7 cellular contexts compared by ENCODE assay signal in the genomic region with DNA sequence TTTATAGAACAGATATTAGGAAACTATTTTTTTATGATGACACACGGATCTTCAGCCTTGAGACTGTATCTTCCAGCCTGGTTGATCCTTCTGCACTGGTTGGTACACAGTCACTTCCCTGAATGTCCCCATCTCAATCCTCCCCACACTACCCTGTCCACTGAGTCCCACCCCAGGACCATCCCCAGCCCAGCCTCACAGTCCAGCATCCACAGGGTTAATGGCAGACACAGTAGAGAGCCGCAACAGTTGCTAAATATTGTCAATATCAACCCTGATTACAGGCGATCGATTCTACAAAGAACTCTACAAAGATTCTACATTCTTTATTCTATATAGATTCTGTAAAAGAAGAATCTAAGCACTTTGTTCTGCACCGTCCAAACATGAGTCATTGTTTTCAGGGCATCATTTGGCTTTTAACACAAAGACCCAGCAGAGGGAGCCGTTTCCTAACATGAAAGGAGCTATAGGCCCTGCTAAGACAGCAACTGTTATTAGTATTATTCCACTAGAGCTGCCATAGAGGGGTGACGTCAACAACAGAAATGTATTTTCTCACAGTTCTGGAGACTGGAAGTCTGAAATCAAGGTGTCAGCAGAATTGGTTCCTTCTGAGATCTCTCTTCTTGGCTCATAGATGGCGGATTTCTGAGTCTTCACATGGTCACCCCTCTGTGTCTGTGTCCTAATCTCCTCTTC. TPM values are rescaled to one million over a fixed set of nuclear protein-coding genes. Genes with fewer than 3 reads are reported as not detected.
DNase-seq lines count a peak whose midpoint lies in the region; ATAC-seq, FAIRE-seq and TF ChIP-seq lines count a peak whose summit lies in the region.

No MANE protein-coding gene starts in this region.

- H3F3A ChIP-seq in smooth muscle cell (ENCODE audit: low read depth) = no peaks in the 10 kb centered on the region

- no peaks in the 10 kb centered on the region for H3K36me3 ChIP-seq in astrocyte (ENCODE audit: insufficient read depth, low read length)
- H3K36me3 ChIP-seq in smooth muscle cell (ENCODE audit: low read depth) = no peaks in the 10 kb centered on the region

- no peaks in the 10 kb centered on the region for H4K20me1 ChIP-seq in astrocyte (ENCODE audit: insufficient read depth, low read length)
- H4K20me1 ChIP-seq in smooth muscle cell (ENCODE audit: low read depth) = no peaks in the 10 kb centered on the region

- H3K4me3 ChIP-seq in astrocyte (ENCODE audit: insufficient read depth, low read depth, low read length) (no peak overlapping the region), smooth muscle cell (no peak overlapping the region)

- H3K4me1 Mint-ChIP-seq in astrocyte (ENCODE audit: low read depth, unreplicated experiment) = peaks cover 19% of the 10 kb centered on the region

- peaks cover 19% of the 10 kb centered on the region for H3K4me1 ChIP-seq in astrocyte (ENCODE audit: insufficient read depth, low read length)
- no peaks in the 10 kb centered on the region for H3K4me1 ChIP-seq in smooth muscle cell (ENCODE audit: low read depth)

- TF ChIP-seq CTCF in astrocyte (IDR thresholded peaks at IDR 0.05; ENCODE audit: insufficient read depth, low read depth, low read length) (peak; percentile 92), smooth muscle cell (IDR thresholded peaks at IDR 0.05; ENCODE audit: borderline replicate concordance, insufficient read depth, poor library complexity, severe bottlenecking) (peak; percentile 86)

- H3K4me2 ChIP-seq in astrocyte (ENCODE audit: low read length) = no peak overlapping the region
- H3K4me2 ChIP-seq in smooth muscle cell = peak overlapping the region; percentile 33

- peaks cover 5% of the 10 kb centered on the region for H3K27me3 Mint-ChIP-seq in astrocyte (ENCODE audit: low read depth, unreplicated experiment)

- no peak overlapping the region for H3K27ac Mint-ChIP-seq in astrocyte (ENCODE audit: unreplicated experiment)

- H3K9me3 ChIP-seq in astrocyte (ENCODE audit: insufficient read depth, low read depth, low read length) = no peaks in the 10 kb centered on the region
- H3K9me3 ChIP-seq in smooth muscle cell (replicated peaks; ENCODE audit: low read depth) = no peaks in the 10 kb centered on the region

- no peaks in the 10 kb centered on the region for H3K9me3 Mint-ChIP-seq in astrocyte (ENCODE audit: unreplicated experiment)

- peaks cover 6% of the 10 kb centered on the region for H3K27me3 ChIP-seq in astrocyte (ENCODE audit: insufficient read depth, low read length)
- H3K27me3 ChIP-seq in smooth muscle cell (ENCODE audit: low read depth) = no peaks in the 10 kb centered on the region

- no peak overlapping the region for H3K27ac ChIP-seq in astrocyte (ENCODE audit: low read depth, low read length)
- H3K27ac ChIP-seq in smooth muscle cell (ENCODE audit: low read depth) = no peak overlapping the region

- no peak overlapping the region for H3K4me3 Mint-ChIP-seq in astrocyte (ENCODE audit: unreplicated experiment)

- H2AFZ ChIP-seq in astrocyte (ENCODE audit: low read depth, low read length) (no peak overlapping the region), smooth muscle cell (ENCODE audit: low read depth) (no peak overlapping the region)

- no peaks in the 10 kb centered on the region for H3K36me3 Mint-ChIP-seq in astrocyte (ENCODE audit: low read depth, unreplicated experiment)

- no peak overlapping the region for H3K9ac ChIP-seq in astrocyte (ENCODE audit: low read length)
- peak overlapping the region; percentile 5 for H3K9ac ChIP-seq in smooth muscle cell (ENCODE audit: low read depth)

- ATAC-seq in GM18498 (IDR thresholded peaks at IDR 0.05; ENCODE audit: unreplicated experiment) (peak; percentile 71), HG02884 (IDR thresholded peaks at IDR 0.05; ENCODE audit: unreplicated experiment) (peak; percentile 79)

- 20% methylated on average over 8 of the region's 8 CpGs for WGBS in smooth muscle cell (ENCODE audit: low lambda C conversion rate)

- FAIRE-seq in astrocyte (lab: Jason Lieb, UNC) = no peak

- DNase-seq in NCI-H187 (lab: John Stamatoyannopoulos, UW) (peak; percentile 73 to 80), T-helper 2 cell (peak in 4 of 5 experiments; percentile 62 to 87 (median 66)), astrocyte (ENCODE audit: low read depth) (peak; percentile 84), hypothalamus (lab: John Stamatoyannopoulos, UW) (peak in 41 of 51 donors; percentile 5 to 92 (median 52)), smooth muscle cell (lab: John Stamatoyannopoulos, UW; ENCODE audit: unreplicated experiment) (peak; percentile 14)

- H3K79me2 ChIP-seq in astrocyte (ENCODE audit: insufficient read depth, low read length) (no peaks in the 10 kb centered on the region), smooth muscle cell (ENCODE audit: low read depth) (no peaks in the 10 kb centered on the region)

RNA-seq across cellular contexts. Expression of a gene that starts 30.1 kb away (rescaled TPM):
- total RNA-seq in astrocyte (23.3 and 26.7 TPM in 2 replicates), smooth muscle cell (26.8 and 33.2 TPM in 2 replicates)
- polyA plus RNA-seq in smooth muscle cell = 29.3 and 30.7 TPM in 2 replicates

Comparison
In these comparisons a context has a peak if more than half of its experiments do, and no peak if none do; other contexts are left out.
1. DNase-seq: peak in every context shown above with its lines; median percentile 84 in astrocyte; 76 in NCI-H187; 66 in T-helper 2 cell; 52 in hypothalamus; 14 in smooth muscle cell.